24 cellular contexts compared by ENCODE assay signal in genomic region chr5:25416960-25417359, GRCh38.
"Had no signal": no experiment of that assay in that cellular context is flagged by ENCODE, and none has a peak within 500 bp of the region (broad histone marks: within the 10 kb centered on the region; RNA-seq: fewer than 3 reads in every experiment).

No MANE protein-coding gene starts in this region.

- H3K4me3 Mint-ChIP-seq: nephron; neural progenitor cell; stimulated activated effector memory CD8-positive, alpha-beta T cell treated with anti-CD3 and anti-CD28 coated beads, Interleukin-12 subunit alpha, Interleukin-12 subunit beta, amount 100 ng/mL, for 72 hours; stimulated activated naive B cell treated with anti-CD40 and anti-IgM and Interleukin-4, amounts not matched to agents 10 μg/mL and 1 μg/mL and 100 μg/mL, for 72 hours; stimulated activated naive CD8-positive, alpha-beta T cell treated with anti-CD3 and anti-CD28 coated beads, Interleukin-15, Interleukin-2, amounts not matched to agents 100 ng/mL and 50 ng/mL, for 24 hours had no signal

- FAIRE-seq: small intestine, urothelium cell line had no signal

- H3K27ac Mint-ChIP-seq: nephron; neural progenitor cell; progenitor cell of endocrine pancreas; stimulated activated effector memory CD8-positive, alpha-beta T cell treated with anti-CD3 and anti-CD28 coated beads, Interleukin-12 subunit alpha, Interleukin-12 subunit beta, amount 100 ng/mL, for 72 hours; stimulated activated naive B cell treated with anti-CD40 and anti-IgM and Interleukin-4, amounts not matched to agents 10 μg/mL and 1 μg/mL and 100 μg/mL, for 72 hours; stimulated activated naive CD8-positive, alpha-beta T cell treated with anti-CD3 and anti-CD28 coated beads, Interleukin-15, Interleukin-2, amounts not matched to agents 100 ng/mL and 50 ng/mL, for 24 hours had no signal

- DNase-seq: occipital lobe; ovary; posterior cingulate gyrus; psoas muscle; right lobe of liver; sigmoid colon; small intestine; stimulated activated CD4-positive, alpha-beta T cell treated with anti-CD3 and anti-CD28 coated beads, Interleukin-15, amount 100 ng/mL, for 24 hours; stimulated activated CD4-positive, alpha-beta T cell treated with anti-CD3 and anti-CD28 coated beads, Interleukin-2, amount 100 ng/mL, for 24 hours; stimulated activated CD4-positive, alpha-beta T cell treated with anti-CD3 and anti-CD28 coated beads, Interleukin-2, amount 100 ng/mL, for 48 hours; stimulated activated CD4-positive, alpha-beta T cell treated with anti-CD3 and anti-CD28 coated beads, Interleukin-4, amount 100 ng/mL, for 24 hours; stimulated activated naive B cell treated with anti-CD40 and anti-IgM and Interleukin-4, amounts not matched to agents 10 μg/mL and 1 μg/mL and 100 μg/mL, for 72 hours; stimulated activated naive CD4-positive, alpha-beta T cell treated with Interleukin-2 at 50 U/mL for 16 hours; stomach; thyroid gland; trophoblast cell; upper lobe of left lung had no signal

- H3K36me3 Mint-ChIP-seq: neural progenitor cell; stimulated activated effector memory CD8-positive, alpha-beta T cell treated with anti-CD3 and anti-CD28 coated beads, Interleukin-12 subunit alpha, Interleukin-12 subunit beta, amount 100 ng/mL, for 72 hours; stimulated activated naive B cell treated with anti-CD40 and anti-IgM and Interleukin-4, amounts not matched to agents 10 μg/mL and 1 μg/mL and 100 μg/mL, for 72 hours had no signal

- H3K4me1 Mint-ChIP-seq: nephron; neural progenitor cell; stimulated activated effector memory CD8-positive, alpha-beta T cell treated with anti-CD3 and anti-CD28 coated beads, Interleukin-12 subunit alpha, Interleukin-12 subunit beta, amount 100 ng/mL, for 72 hours; stimulated activated naive B cell treated with anti-CD40 and anti-IgM and Interleukin-4, amounts not matched to agents 10 μg/mL and 1 μg/mL and 100 μg/mL, for 72 hours had no signal

- H3K27me3 Mint-ChIP-seq: progenitor cell of endocrine pancreas; stimulated activated naive B cell treated with anti-CD40 and anti-IgM and Interleukin-4, amounts not matched to agents 10 μg/mL and 1 μg/mL and 100 μg/mL, for 72 hours; stimulated activated naive CD8-positive, alpha-beta T cell treated with anti-CD3 and anti-CD28 coated beads, Interleukin-15, Interleukin-2, amounts not matched to agents 100 ng/mL and 50 ng/mL, for 24 hours had no signal

- H3K9me3 Mint-ChIP-seq: nephron, neural progenitor cell had no signal

- ATAC-seq: psoas muscle; right cardiac atrium; right lobe of liver; stimulated activated effector memory CD8-positive, alpha-beta T cell treated with anti-CD3 and anti-CD28 coated beads, Interleukin-12 subunit alpha, Interleukin-12 subunit beta, amount 100 ng/mL, for 72 hours; stimulated activated naive B cell treated with anti-CD40 and anti-IgM and Interleukin-4, amounts not matched to agents 10 μg/mL and 1 μg/mL and 100 μg/mL, for 72 hours had no signal
